In the genomic region with DNA sequence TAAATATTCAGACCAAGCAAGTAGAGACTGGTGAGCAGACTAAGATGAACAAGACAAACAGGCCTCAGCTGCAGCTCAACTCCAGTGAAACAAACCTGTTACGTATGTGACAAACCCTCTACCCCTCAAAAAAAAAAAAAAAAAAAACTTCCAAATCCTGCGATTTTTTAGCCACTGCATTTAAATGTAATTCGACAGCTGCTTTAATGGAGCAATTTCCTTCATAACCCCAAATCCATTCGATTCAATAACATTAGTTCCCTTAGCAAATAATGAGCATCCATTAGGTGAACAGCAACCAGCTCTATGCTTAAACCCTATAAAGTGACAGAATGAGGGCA, we compare ENCODE assay signal across 12 cellular contexts.
"Had no signal": no experiment of that assay in that cellular context is flagged by ENCODE, and none has a peak within 500 bp of the region (broad histone marks: within the 10 kb centered on the region; RNA-seq: fewer than 3 reads in every experiment).

No MANE protein-coding gene starts in this region.

- H3K9me3 Mint-ChIP-seq: activated naive CD8-positive, alpha-beta T cell treated with anti-CD3 and anti-CD28 coated beads, Interleukin-2, amount 10 ng/mL, durations not matched to agents 7 days and 5 days; activated T-cell treated with anti-CD3 and anti-CD28 coated beads, Interleukin-2, amount 50 U/mL, for 4 hours; nephron; stimulated activated naive CD8-positive, alpha-beta T cell treated with anti-CD3 and anti-CD28 coated beads, Interleukin-15, Interleukin-2, amounts not matched to agents 100 ng/mL and 50 ng/mL, for 24 hours; T-cell had no signal

- H3K4me3 Mint-ChIP-seq: activated CD4-positive, alpha-beta T cell treated with anti-CD3 and anti-CD28 coated beads, Interleukin-2, amount 10 ng/mL, durations not matched to agents 24 days and 14 days; activated naive CD8-positive, alpha-beta T cell treated with anti-CD3 and anti-CD28 coated beads, Interleukin-2, amount 10 ng/mL, durations not matched to agents 7 days and 5 days; activated T-cell treated with anti-CD3 and anti-CD28 coated beads, Interleukin-2, amount 50 U/mL, for 4 hours; nephron; stimulated activated naive CD8-positive, alpha-beta T cell treated with anti-CD3 and anti-CD28 coated beads, Interleukin-15, Interleukin-2, amounts not matched to agents 100 ng/mL and 50 ng/mL, for 24 hours had no signal

- H3K27me3 Mint-ChIP-seq: activated CD4-positive, alpha-beta T cell treated with anti-CD3 and anti-CD28 coated beads, Interleukin-2, amount 10 ng/mL, durations not matched to agents 24 days and 14 days; activated naive CD8-positive, alpha-beta T cell treated with anti-CD3 and anti-CD28 coated beads, Interleukin-2, amount 10 ng/mL, durations not matched to agents 7 days and 5 days; stimulated activated naive CD8-positive, alpha-beta T cell treated with anti-CD3 and anti-CD28 coated beads, Interleukin-15, Interleukin-2, amounts not matched to agents 100 ng/mL and 50 ng/mL, for 24 hours; T-cell had no signal

- H3K27ac ChIP-seq: thoracic aorta had no signal

- ATAC-seq: activated T-cell treated with anti-CD3 and anti-CD28 coated beads, Interleukin-2, amount 50 U/mL, for 4 hours; T-cell had no signal

- H3K36me3 ChIP-seq: sigmoid colon, thoracic aorta had no signal

- H3K27ac Mint-ChIP-seq: activated CD4-positive, alpha-beta T cell treated with anti-CD3 and anti-CD28 coated beads, Interleukin-2, amount 10 ng/mL, durations not matched to agents 24 days and 14 days; stimulated activated naive CD8-positive, alpha-beta T cell treated with anti-CD3 and anti-CD28 coated beads, Interleukin-15, Interleukin-2, amounts not matched to agents 100 ng/mL and 50 ng/mL, for 24 hours had no signal

- H3K4me3 ChIP-seq: esophagus squamous epithelium, sigmoid colon, thoracic aorta had no signal

- H3K27me3 ChIP-seq: esophagus squamous epithelium, sigmoid colon had no signal

- H3K36me3 Mint-ChIP-seq: activated naive CD8-positive, alpha-beta T cell treated with anti-CD3 and anti-CD28 coated beads, Interleukin-2, amount 10 ng/mL, durations not matched to agents 7 days and 5 days; T-cell had no signal

- DNase-seq: activated CD4-positive, alpha-beta T cell treated with anti-CD3 and anti-CD28 coated beads, Interleukin-2, amount 10 ng/mL, durations not matched to agents 24 days and 14 days; activated gamma-delta T cell treated with Interleukin-2 at 50 U/mL for 16 hours; activated naive CD8-positive, alpha-beta T cell treated with anti-CD3 and anti-CD28 coated beads, Interleukin-2, amount 10 ng/mL, durations not matched to agents 7 days and 5 days; activated T-cell treated with anti-CD3 and anti-CD28 coated beads, Interleukin-2, amount 50 U/mL, for 4 hours; aorta; esophagus squamous epithelium; sigmoid colon; stimulated activated CD4-positive, alpha-beta T cell treated with anti-CD3 and anti-CD28 coated beads, Interleukin-12 subunit alpha, Interleukin-12 subunit beta, amount 100 ng/mL, for 4 hours; T-cell had no signal

- H3K9me3 ChIP-seq: esophagus squamous epithelium, sigmoid colon, thoracic aorta had no signal
